ENCODE assay signal across 25 cellular contexts in genomic region chr15:85033148-85033547, GRCh38. TPM values are rescaled to one million over a fixed set of nuclear protein-coding genes. Genes with fewer than 3 reads are reported as not detected.
DNase-seq lines count a peak whose midpoint lies in the region; ATAC-seq and TF ChIP-seq lines count a peak whose summit lies in the region.
"Had no signal": no experiment of that assay in that cellular context is flagged by ENCODE, and none has a peak within 500 bp of the region (broad histone marks: within the 10 kb centered on the region; RNA-seq: fewer than 3 reads in every experiment).

No MANE protein-coding gene starts in this region.

- H3K9me3 Mint-ChIP-seq in Calu3 (ENCODE audit: low read depth, unreplicated experiment) (no peaks in the 10 kb centered on the region), immature natural killer cell (no peaks in the 10 kb centered on the region)
- no peaks in the 10 kb centered on the region for H3K9me3 Mint-ChIP-seq in CD4-positive, alpha-beta T cell
- H3K9me3 Mint-ChIP-seq: activated CD4-positive, alpha-beta memory T cell treated with anti-CD3 and anti-CD28 coated beads for 36 hours; activated T-helper 17 cell treated with anti-CD3 and anti-CD28 coated beads, Interleukin-2, amount 50 U/mL, for 72 hours had no signal

- H3K4me3 Mint-ChIP-seq in Calu3 (ENCODE audit: low read depth, unreplicated experiment) = no peak overlapping the region
- H3K4me3 Mint-ChIP-seq in CD4-positive, alpha-beta T cell = no peak overlapping the region
- no peak overlapping the region for H3K4me3 Mint-ChIP-seq in immature natural killer cell
- H3K4me3 Mint-ChIP-seq: activated CD4-positive, alpha-beta memory T cell treated with anti-CD3 and anti-CD28 coated beads for 36 hours; activated naive CD8-positive, alpha-beta T cell; activated T-helper 17 cell treated with anti-CD3 and anti-CD28 coated beads, Interleukin-2, amount 50 U/mL, for 72 hours had no signal

- H3K27ac ChIP-seq in colonic mucosa (peak overlapping the region; percentile 82), liver (ENCODE audit: low read depth in 1 of 2, low read length in 2 of 2) (peak overlapping the region; percentile 17 to 49), substantia nigra (ENCODE audit: low read depth, low read length, poor library complexity, severe bottlenecking) (peak overlapping the region; percentile 56)
- H3K27ac ChIP-seq in CD4-positive, alpha-beta T cell (ENCODE audit: low read depth, low read length) = no peak overlapping the region
- H3K27ac ChIP-seq: ascending aorta, gastroesophageal sphincter, HL-60, psoas muscle, tibial artery had no signal

- 29% methylated on average over 1 of the region's 1 CpG for WGBS in liver

- H3K36me3 Mint-ChIP-seq in Calu3 (ENCODE audit: insufficient read depth, unreplicated experiment) (no peaks in the 10 kb centered on the region), immature natural killer cell (no peaks in the 10 kb centered on the region)
- no peaks in the 10 kb centered on the region for H3K36me3 Mint-ChIP-seq in CD4-positive, alpha-beta T cell (ENCODE audit: low read depth)
- H3K36me3 Mint-ChIP-seq: activated CD4-positive, alpha-beta memory T cell treated with anti-CD3 and anti-CD28 coated beads for 36 hours; activated naive CD8-positive, alpha-beta T cell had no signal

- H3K4me3 ChIP-seq in colonic mucosa = no peak overlapping the region
- no peak overlapping the region for H3K4me3 ChIP-seq in liver (ENCODE audit: low read depth in 1 of 3, low read length in 3 of 3)
- H3K4me3 ChIP-seq: ascending aorta, gastroesophageal sphincter, GM12878, psoas muscle, tibial artery had no signal

- DNase-seq in Calu3 = no peak
- no peak for DNase-seq in colonic mucosa
- DNase-seq in substantia nigra (lab: John Stamatoyannopoulos, UW) = no peak
- no peak for DNase-seq in CD4-positive, alpha-beta T cell
- DNase-seq in immature natural killer cell = no peak
- no peak for DNase-seq in NCI-H1694 treated with DMSO at 0.1 percent for 48 hours (lab: John Stamatoyannopoulos, UW)
- DNase-seq: activated CD4-positive, alpha-beta memory T cell treated with anti-CD3 and anti-CD28 coated beads for 36 hours; activated CD4-positive, CD25-positive, alpha-beta regulatory T cell treated with anti-CD3 and anti-CD28 coated beads, Interleukin-2, amount 50 U/mL, for 72 hours; C1 segment of cervical spinal cord; caudate nucleus; islet precursor cell; Karpas-422; NCI-H1436; NCI-H2107; NCI-H446; psoas muscle; stimulated activated naive CD4-positive, alpha-beta T cell treated with Interleukin-2 at 50 U/mL for 16 hours; tibial artery had no signal

- H3K27ac Mint-ChIP-seq in Calu3 (ENCODE audit: unreplicated experiment) (peak overlapping the region; percentile 46), immature natural killer cell (peak overlapping the region in 1 of 6 donors; percentile 9)
- no peak overlapping the region for H3K27ac Mint-ChIP-seq in CD4-positive, alpha-beta T cell
- H3K27ac Mint-ChIP-seq: activated CD4-positive, alpha-beta memory T cell treated with anti-CD3 and anti-CD28 coated beads for 36 hours; activated naive CD8-positive, alpha-beta T cell; activated T-helper 17 cell treated with anti-CD3 and anti-CD28 coated beads, Interleukin-2, amount 50 U/mL, for 72 hours had no signal

- H3K27me3 ChIP-seq in colonic mucosa = no peaks in the 10 kb centered on the region
- no peaks in the 10 kb centered on the region for H3K27me3 ChIP-seq in liver (ENCODE audit: control insufficient read depth in 4 of 4, insufficient read depth in 4 of 4, low read length in 3 of 4)
- no peaks in the 10 kb centered on the region for H3K27me3 ChIP-seq in CD4-positive, alpha-beta T cell (ENCODE audit: control insufficient read depth, insufficient read depth, low read length)
- H3K27me3 ChIP-seq: ascending aorta, gastroesophageal sphincter, tibial artery had no signal

- intact Hi-C loops in Calu3 (cut with micrococcal nuclease; ENCODE audit: unreplicated experiment) = no loop called here
- intact Hi-C loops in colonic mucosa (cut with DNase I) = no loop called here
- intact Hi-C loops in CD4-positive, alpha-beta T cell (cut with DNase I, micrococcal nuclease) = no loop called here

- H3K9ac ChIP-seq in colonic mucosa (ENCODE audit: low read depth in 2 of 2, low read length in 2 of 2) (peak overlapping the region in 1 of 2 donors; percentile 57), liver (ENCODE audit: low read depth in 1 of 2, low read length in 2 of 2) (no peak overlapping the region)

- H3K36me3 ChIP-seq in colonic mucosa = no peaks in the 10 kb centered on the region
- no peaks in the 10 kb centered on the region for H3K36me3 ChIP-seq in liver (ENCODE audit: control insufficient read depth in 4 of 4, insufficient read depth in 3 of 4, low read depth in 1 of 4, low read length in 3 of 4)
- H3K36me3 ChIP-seq: ascending aorta, gastroesophageal sphincter, tibial artery had no signal

- BruUV-seq in Calu3 (replicated peaks; lab: Mats Ljungman, UMichigan) = no TSS peak

- CTCF ChIA-PET in Calu3 (lab: Charles Lee) = no interaction called here
- CTCF ChIA-PET in CD4-positive, alpha-beta T cell (lab: Charles Lee) = interaction anchor here (1.6 kb wide), 1 partner anchor 23 kb away, joined by 5 read pairs; no protein-coding TSS in a partner anchor

- H3K27me3 Mint-ChIP-seq in Calu3 (ENCODE audit: unreplicated experiment) (no peaks in the 10 kb centered on the region), immature natural killer cell (ENCODE audit: low read depth in 3 of 3) (no peaks in the 10 kb centered on the region)
- H3K27me3 Mint-ChIP-seq in CD4-positive, alpha-beta T cell = no peaks in the 10 kb centered on the region
- H3K27me3 Mint-ChIP-seq: activated CD4-positive, alpha-beta memory T cell treated with anti-CD3 and anti-CD28 coated beads for 36 hours; activated naive CD8-positive, alpha-beta T cell; activated T-helper 17 cell treated with anti-CD3 and anti-CD28 coated beads, Interleukin-2, amount 50 U/mL, for 72 hours had no signal

- H3K9me3 ChIP-seq in colonic mucosa (no peaks in the 10 kb centered on the region), liver (ENCODE audit: control insufficient read depth in 4 of 4, low read length in 3 of 4) (no peaks in the 10 kb centered on the region)
- H3K9me3 ChIP-seq in CD4-positive, alpha-beta T cell (ENCODE audit: control insufficient read depth, low read length) = no peaks in the 10 kb centered on the region
- H3K9me3 ChIP-seq: ascending aorta, gastroesophageal sphincter, psoas muscle, tibial artery had no signal

- H3K4me1 Mint-ChIP-seq in Calu3 (ENCODE audit: low read depth, unreplicated experiment) = peaks cover 64% of the 10 kb centered on the region
- peaks cover 59% of the 10 kb centered on the region for H3K4me1 Mint-ChIP-seq in CD4-positive, alpha-beta T cell (ENCODE audit: low read depth)
- peaks cover 43 to 66% of the 10 kb centered on the region in 2 donors for H3K4me1 Mint-ChIP-seq in immature natural killer cell

- TF ChIP-seq RAD21 in liver (IDR thresholded peaks at IDR 0.05) = no peak

- POLR2A ChIA-PET in CD4-positive, alpha-beta T cell (lab: Charles Lee) = interaction anchor here (1.4 to 2.8 kb wide), 2 partner anchors 11 to 52 kb away, joined by 5 to 9 read pairs; no protein-coding TSS in a partner anchor

- peaks cover 21% of the 10 kb centered on the region for H3K4me1 ChIP-seq in colonic mucosa
- peaks cover 15 to 64% (median 46%) of the 10 kb centered on the region in 4 donors for H3K4me1 ChIP-seq in liver (ENCODE audit: control insufficient read depth in 4 of 4, insufficient read depth in 4 of 4, low read length in 3 of 4)

- no peak for TF ChIP-seq CTCF in Calu3 (IDR thresholded peaks at IDR 0.05; ENCODE audit: unreplicated experiment)
- TF ChIP-seq CTCF in colonic mucosa (IDR thresholded peaks at IDR 0.05) = no peak
- no peak for TF ChIP-seq CTCF in liver (IDR thresholded peaks at IDR 0.05; ENCODE audit: low read depth, low read length, missing input control)
- TF ChIP-seq CTCF in CD4-positive, alpha-beta T cell (IDR thresholded peaks at IDR 0.05) = no peak

- ATAC-seq in CD4-positive, alpha-beta T cell (ENCODE audit: poor library complexity) = no peak
- ATAC-seq: activated T-helper 17 cell treated with anti-CD3 and anti-CD28 coated beads, Interleukin-2, amount 50 U/mL, for 72 hours; gastroesophageal sphincter; GM12878; psoas muscle had no signal

TF ChIP-seq in liver, 16 proteins besides CTCF, POLR2A, EP300 and RAD21 (continues in another document):
- TF ChIP-seq ATF3 (IDR thresholded peaks at IDR 0.05) (no peak), FOXA2 (IDR thresholded peaks at IDR 0.05) (no peak), NR2F2 (IDR thresholded peaks at IDR 0.05) (no peak), FOXA1 (IDR thresholded peaks at IDR 0.05) (no peak)
- TF ChIP-seq, protein P1, sequence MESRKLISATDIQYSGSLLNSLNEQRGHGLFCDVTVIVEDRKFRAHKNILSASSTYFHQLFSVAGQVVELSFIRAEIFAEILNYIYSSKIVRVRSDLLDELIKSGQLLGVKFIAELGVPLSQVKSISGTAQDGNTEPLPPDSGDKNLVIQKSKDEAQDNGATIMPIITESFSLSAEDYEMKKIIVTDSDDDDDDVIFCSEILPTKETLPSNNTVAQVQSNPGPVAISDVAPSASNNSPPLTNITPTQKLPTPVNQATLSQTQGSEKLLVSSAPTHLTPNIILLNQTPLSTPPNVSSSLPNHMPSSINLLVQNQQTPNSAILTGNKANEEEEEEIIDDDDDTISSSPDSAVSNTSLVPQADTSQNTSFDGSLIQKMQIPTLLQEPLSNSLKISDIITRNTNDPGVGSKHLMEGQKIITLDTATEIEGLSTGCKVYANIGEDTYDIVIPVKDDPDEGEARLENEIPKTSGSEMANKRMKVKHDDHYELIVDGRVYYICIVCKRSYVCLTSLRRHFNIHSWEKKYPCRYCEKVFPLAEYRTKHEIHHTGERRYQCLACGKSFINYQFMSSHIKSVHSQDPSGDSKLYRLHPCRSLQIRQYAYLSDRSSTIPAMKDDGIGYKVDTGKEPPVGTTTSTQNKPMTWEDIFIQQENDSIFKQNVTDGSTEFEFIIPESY (IDR thresholded peaks at IDR 0.05) = no peak

RNA-seq across cellular contexts. Expression of gene PDE8A, which starts 51.5 kb away (rescaled TPM):
- total RNA-seq in Calu3 (2022) (65.9 and 66.5 TPM in 2 replicates), colonic mucosa (10 to 100 TPM; 63.3 to 85.3 TPM), liver (10 to 100 TPM; 14.6 to 47.5 TPM)
- polyA plus RNA-seq in liver (10 to 100 TPM; 11.2 to 18.6 TPM), immature natural killer cell (1 to 10 TPM in 2 of 3 donors, under 1 TPM in 1; 0.87 to 3.4 (median 2.4) TPM)
- total RNA-seq in CD4-positive, alpha-beta T cell = 10 to 100 TPM; 29.8 to 34.3 TPM
